ENCODE assay signal across 8 cellular contexts in the genomic region with DNA sequence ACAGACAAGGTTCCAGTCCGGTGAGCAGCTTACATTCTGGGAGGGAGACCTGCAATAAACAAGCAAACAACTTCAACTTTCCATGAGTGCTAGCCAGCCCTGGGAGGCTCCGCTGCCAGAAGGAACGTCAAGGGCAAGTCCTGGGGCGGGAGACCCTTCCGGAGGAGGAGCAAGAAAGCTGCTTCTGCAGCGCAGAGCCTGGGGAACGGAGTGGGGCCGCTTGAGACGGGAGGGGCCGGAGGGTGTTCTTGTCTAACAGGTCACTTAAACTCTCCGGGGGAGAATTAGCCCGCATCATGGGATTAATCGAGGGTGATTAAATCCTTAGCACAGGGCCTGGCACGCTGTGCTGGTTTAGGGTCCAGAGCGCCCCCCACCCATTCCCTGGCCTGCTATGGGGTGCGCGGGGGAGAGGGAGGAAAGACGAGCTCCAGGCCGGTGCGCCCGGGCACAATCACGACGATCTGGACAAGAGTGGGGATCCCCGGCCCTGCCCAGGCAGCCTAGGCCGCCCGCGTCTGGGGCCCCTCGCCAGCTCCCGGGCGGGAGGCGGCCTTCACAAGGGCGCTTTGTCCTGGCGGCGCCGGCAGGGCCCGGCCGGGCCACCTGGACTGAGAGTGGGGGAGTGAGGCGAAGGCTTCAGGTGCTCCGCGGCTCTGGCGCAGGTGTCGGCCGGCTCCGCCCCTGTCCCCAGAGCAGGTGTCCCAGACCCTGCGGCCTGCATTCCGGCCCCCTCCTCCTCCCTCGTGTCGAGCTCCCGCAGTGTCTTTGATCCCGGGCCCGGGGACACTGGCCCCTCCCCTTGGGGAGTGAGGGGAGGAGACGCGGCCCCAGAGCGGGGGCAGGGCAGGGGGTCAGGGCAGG. TPM values are rescaled to one million over a fixed set of nuclear protein-coding genes. Genes with fewer than 3 reads are reported as not detected.
DNase-seq lines count a peak whose midpoint lies in the region; ATAC-seq, FAIRE-seq and TF ChIP-seq lines count a peak whose summit lies in the region.

No MANE protein-coding gene starts in this region.

- peak overlapping the region in 1 of 2 experiments; percentile 89; a peak in 3 of 4 replicates for H3K9ac ChIP-seq in K562 (ENCODE audit: insufficient read depth in 1 of 2, low read depth in 2 of 2, low read length in 2 of 2)

- TF ChIP-seq EP300 in K562 (IDR thresholded peaks at IDR 0.05; ENCODE audit: low read length): no peak

- peak; percentile 42 for ATAC-seq in K562
- peak; percentile 4 for ATAC-seq in lung (ENCODE audit: insufficient read depth, low FRiP score)
- ATAC-seq in GM21737 (IDR thresholded peaks at IDR 0.05; ENCODE audit: unreplicated experiment): no peak
- no peak for ATAC-seq in GM21423 (IDR thresholded peaks at IDR 0.05; ENCODE audit: unreplicated experiment)
- ATAC-seq in GM21390 (IDR thresholded peaks at IDR 0.05; ENCODE audit: unreplicated experiment): no peak
- no peak for ATAC-seq in GM21723 (IDR thresholded peaks at IDR 0.05; ENCODE audit: unreplicated experiment)

- peaks cover 13% of the 10 kb centered on the region for H3K79me2 ChIP-seq in K562 (ENCODE audit: control insufficient read depth, insufficient read depth, low read length)

- H3K9me3 ChIP-seq in K562 (replicated peaks; ENCODE audit: control insufficient read depth, insufficient read depth, low read depth, low read length): no peaks in the 10 kb centered on the region
- H3K9me3 ChIP-seq in lung (ENCODE audit: control insufficient read depth in 2 of 2, insufficient read depth in 1 of 2, low read length in 1 of 2): no peaks in the 10 kb centered on the region

- H3K4me1 ChIP-seq in K562 (replicated peaks in 1 of 2; ENCODE audit: control insufficient read depth in 2 of 2, insufficient read depth in 2 of 2, low read length in 2 of 2): peaks cover 11 to 63% of the 10 kb centered on the region in 2 experiments
- no peaks in the 10 kb centered on the region for H3K4me1 ChIP-seq in lung (ENCODE audit: control insufficient read depth in 2 of 2, insufficient read depth in 2 of 2, low read length in 2 of 2)

- POLR2A ChIA-PET in K562 (lab: Yijun Ruan, JAX): interaction anchor here (1.1 to 1.4 kb wide), 3 partner anchors 9 to 21 kb away, joined by 3 to 5 read pairs (median 4); no protein-coding TSS in a partner anchor

- TF ChIP-seq RAD21 in K562 (CRISPR knock-in tag; conservative IDR thresholded peaks at IDR 0.05 in 1 of 2, IDR thresholded peaks at IDR 0.05 in 1 of 2): no peak

- H3K27ac ChIP-seq in K562 (ENCODE audit: extremely low read depth, low read depth, low read length) (no peak overlapping the region), lung (ENCODE audit: low read depth in 1 of 2, low read length in 1 of 2) (peak overlapping the region in 1 of 2 donors; percentile 85)

- CTCF ChIA-PET in K562 (lab: Yijun Ruan, JAX; ENCODE audit: low intra/inter-chr PET ratio): no interaction called here

- TF ChIP-seq CTCF in K562 (IDR thresholded peaks at IDR 0.05 in 2 of 3, conservative IDR thresholded peaks at IDR 0.05 in 1 of 3; ENCODE audit: insufficient read depth in 2 of 3, low read depth in 1 of 3, low read length in 3 of 3): no peak
- no peak for TF ChIP-seq CTCF in lung (IDR thresholded peaks at IDR 0.05; ENCODE audit: control extremely low read depth, extremely low read depth)

- H3K4me3 ChIP-seq in K562: peak overlapping the region; percentile 52
- no peak overlapping the region for H3K4me3 ChIP-seq in lung

- in situ Hi-C loops in K562 (cut with MboI): no loop called here

- WGBS in K562 (ENCODE audit: insufficient coverage, low coverage, missing lambda C conversion rate): 63% methylated on average over 24 of the region's 54 CpGs
- WGBS in lung, 2 donors: 33 to 41% methylated on average over 43 to 54 of the region's 54 CpGs

- H3K4me2 ChIP-seq in K562 (ENCODE audit: insufficient read depth, low read length): peak overlapping the region; percentile 63; the same call in 1 of the 2 replicates

- DNase-seq in DMS53 treated with DMSO at 0.1 percent for 48 hours (lab: John Stamatoyannopoulos, UW; ENCODE audit: unreplicated experiment) (peak; percentile 86), NCI-H2107 (lab: John Stamatoyannopoulos, UW) (peak; percentile 70), K562 (ENCODE audit: extremely low read depth in 1 of 4, low spot score in 3 of 4) (peak in 1 of 4 experiments; percentile 58), lung (ENCODE audit: low spot score) (peak; percentile 83)

- H3K9me1 ChIP-seq in K562 (ENCODE audit: control insufficient read depth, insufficient read depth, low read length): no peaks in the 10 kb centered on the region

- no peak for TF ChIP-seq POLR2A in K562 (conservative IDR thresholded peaks at IDR 0.05)

- H3K27me3 ChIP-seq in K562 (ENCODE audit: control insufficient read depth in 2 of 2, insufficient read depth in 2 of 2, low read length in 2 of 2): no peaks in the 10 kb centered on the region
- no peaks in the 10 kb centered on the region for H3K27me3 ChIP-seq in lung (ENCODE audit: control insufficient read depth, insufficient read depth)

- peak overlapping the region; percentile 79 for H2AFZ ChIP-seq in K562 (ENCODE audit: low read depth, low read length)

- H4K20me1 ChIP-seq in K562 (replicated peaks; ENCODE audit: control insufficient read depth, insufficient read depth, low read length): no peaks in the 10 kb centered on the region; the same call in 1 of the 2 replicates

- FAIRE-seq in K562 (lab: Jason Lieb, UNC): no peak

- no peaks in the 10 kb centered on the region; the same call in 1 of the 3 replicates for H3K36me3 ChIP-seq in K562 (ENCODE audit: control insufficient read depth, insufficient read depth, low read length)
- no peaks in the 10 kb centered on the region for H3K36me3 ChIP-seq in lung (ENCODE audit: control insufficient read depth in 2 of 2, insufficient read depth in 2 of 2, low read length in 2 of 2)

- no TSS peak for BruUV-seq in K562 (replicated peaks; lab: Mats Ljungman, UMichigan)

- intact Hi-C loops in K562 (cut with micrococcal nuclease): no loop called here

RNA-seq across cellular contexts. Expression of a gene that starts 0.7 kb away (rescaled TPM):
- total RNA-seq in K562 (2011; cell fraction: chromatin; rRNA removed; ENCODE audit: low replicate concordance): 10.2 and 37.1 TPM in 2 replicates
- total RNA-seq in K562 (2011; cell fraction: nucleolus; rRNA removed): 31.2 and 41.2 TPM in 2 replicates
- 24.0 and 27.8 TPM in 2 replicates for total RNA-seq in K562 (2011; cell fraction: nucleoplasm; rRNA removed)
- total RNA-seq in K562 (2014; rRNA removed) (6.6 and 8.7 TPM in 2 replicates), K562 (2014; rRNA removed; fragmentation: Illumina TruSeq; extraction: Trizol) (1.7 and 2.5 TPM in 2 replicates), K562 (2015; rRNA removed; fragmentation: Illumina TruSeq; extraction: Trizol) (2.6 and 2.7 TPM in 2 replicates), K562 (2021) (12.6 and 14.1 TPM in 2 replicates), lung (10 to 100 TPM in 1 of 2 donors, 1 to 10 TPM in 1; 2.4 to 16.3 TPM)
- polyA plus RNA-seq in K562 (2011; rRNA removed) (7.2 and 12.7 TPM in 2 replicates), K562 (2014; fragmentation: Illumina TruSeq; extraction: Trizol) (8.9 and 16.3 TPM in 2 replicates), K562 (2014; fragmentation: Nextera tagmentation; extraction: Ambion mirVana) (under 1 TPM; 0.56 to 0.80 TPM), K562 (2014; rRNA removed) (12.4 and 15.8 TPM in 2 replicates), lung (10 to 100 TPM; 12.8 to 18.4 TPM)
- polyA plus RNA-seq in K562 (2011; cell fraction: cytosol; rRNA removed): 14.0 and 25.6 TPM in 2 replicates
- 41.1 and 66.6 TPM in 2 replicates for polyA plus RNA-seq in K562 (2011; cell fraction: nucleus; rRNA removed)
- polyA plus RNA-seq in K562 (2012): 6.0 and 6.7 TPM in 2 replicates
- polyA minus RNA-seq in K562 (2011; rRNA and poly(A)+ RNA removed): 2.7 and 3.1 TPM in 2 replicates
- 4.4 and 4.6 TPM in 2 replicates for polyA minus RNA-seq in K562 (2011; cell fraction: cytosol; rRNA and poly(A)+ RNA removed)
- polyA minus RNA-seq in K562 (2011; cell fraction: nucleus; rRNA and poly(A)+ RNA removed): 7.1 and 8.6 TPM in 2 replicates

RNA-seq across cellular contexts. Expression of a gene that starts 4.1 kb away (rescaled TPM):
- total RNA-seq in K562 (2011; cell fraction: chromatin; rRNA removed; ENCODE audit: low replicate concordance): 11.5 and 39.4 TPM in 2 replicates
- 47.2 and 58.2 TPM in 2 replicates for total RNA-seq in K562 (2011; cell fraction: nucleolus; rRNA removed)
- total RNA-seq in K562 (2011; cell fraction: nucleoplasm; rRNA removed): 22.8 and 24.3 TPM in 2 replicates
- total RNA-seq in K562 (2014; rRNA removed) (43.9 and 48.4 TPM in 2 replicates), K562 (2014; rRNA removed; fragmentation: Illumina TruSeq; extraction: Trizol) (6.0 and 8.9 TPM in 2 replicates), K562 (2015; rRNA removed; fragmentation: Illumina TruSeq; extraction: Trizol) (16.2 and 22.5 TPM in 2 replicates), K562 (2021) (33.7 and 37.3 TPM in 2 replicates), lung (10 to 100 TPM; 14.2 to 34.8 TPM)
- polyA plus RNA-seq in K562 (2011; rRNA removed) (14.6 and 16.6 TPM in 2 replicates), K562 (2014; fragmentation: Illumina TruSeq; extraction: Trizol) (7.5 and 20.4 TPM in 2 replicates), K562 (2014; fragmentation: Nextera tagmentation; extraction: Ambion mirVana) (1 to 10 TPM; 1.5 to 3.9 TPM), K562 (2014; rRNA removed) (30.8 and 38.3 TPM in 2 replicates), lung (10 to 100 TPM; 36.9 to 38.2 TPM)
- 17.9 and 33.5 TPM in 2 replicates for polyA plus RNA-seq in K562 (2011; cell fraction: cytosol; rRNA removed)
- polyA plus RNA-seq in K562 (2011; cell fraction: nucleus; rRNA removed): 42.7 and 61.1 TPM in 2 replicates
- polyA plus RNA-seq in K562 (2012): 18.8 and 30.4 TPM in 2 replicates
- 7.6 and 8.4 TPM in 2 replicates for polyA minus RNA-seq in K562 (2011; rRNA and poly(A)+ RNA removed)
- polyA minus RNA-seq in K562 (2011; cell fraction: cytosol; rRNA and poly(A)+ RNA removed): 15.4 and 23.8 TPM in 2 replicates
- 24.3 and 25.0 TPM in 2 replicates for polyA minus RNA-seq in K562 (2011; cell fraction: nucleus; rRNA and poly(A)+ RNA removed)

RNA-seq across cellular contexts. Expression of a gene that starts 14.7 kb away (rescaled TPM):
- 1.1 and 7.5 TPM in 2 replicates for total RNA-seq in K562 (2011; cell fraction: chromatin; rRNA removed; ENCODE audit: low replicate concordance)
- 3.9 and 5.7 TPM in 2 replicates for total RNA-seq in K562 (2011; cell fraction: nucleolus; rRNA removed)
- 3.1 and 4.0 TPM in 2 replicates for total RNA-seq in K562 (2011; cell fraction: nucleoplasm; rRNA removed)
- 1.5 TPM in 1 of 2 replicates, not detected in the other for total RNA-seq in K562 (2014; rRNA removed)
- not detected in 2 replicates for total RNA-seq in K562 (2014; rRNA removed; fragmentation: Illumina TruSeq; extraction: Trizol)
- total RNA-seq in K562 (2015; rRNA removed; fragmentation: Illumina TruSeq; extraction: Trizol): 0.83 and 1.1 TPM in 2 replicates
- 0.76 and 1.1 TPM in 2 replicates for total RNA-seq in K562 (2021)
- polyA plus RNA-seq in K562 (2011; rRNA removed): 0.28 TPM in 1 of 2 replicates, not detected in the other
- 0.72 and 0.74 TPM in 2 replicates for polyA plus RNA-seq in K562 (2011; cell fraction: cytosol; rRNA removed)
- 1.00 and 1.8 TPM in 2 replicates for polyA plus RNA-seq in K562 (2011; cell fraction: nucleus; rRNA removed)
- polyA plus RNA-seq in K562 (2012): 0.47 and 0.65 TPM in 2 replicates
- polyA plus RNA-seq in K562 (2014; fragmentation: Illumina TruSeq; extraction: Trizol): 0.25 TPM in 1 of 2 replicates, not detected in the other
- not detected for polyA plus RNA-seq in K562 (2014; fragmentation: Nextera tagmentation; extraction: Ambion mirVana)
- polyA plus RNA-seq in K562 (2014; rRNA removed): not detected in 2 replicates
- polyA minus RNA-seq in K562 (2011; rRNA and poly(A)+ RNA removed): 0.66 TPM in 1 of 2 replicates, not detected in the other
- not detected in 2 replicates for polyA minus RNA-seq in K562 (2011; cell fraction: cytosol; rRNA and poly(A)+ RNA removed)
- 4.4 and 5.3 TPM in 2 replicates for polyA minus RNA-seq in K562 (2011; cell fraction: nucleus; rRNA and poly(A)+ RNA removed)
- under 1 TPM; 0.51 to 0.67 TPM for total RNA-seq in lung
- under 1 TPM; 0.15 to 0.28 TPM for polyA plus RNA-seq in lung

RNA-seq across cellular contexts. Expression of a gene that starts 36.3 kb away (rescaled TPM):
- 1.4 and 6.4 TPM in 2 replicates for total RNA-seq in K562 (2011; cell fraction: chromatin; rRNA removed; ENCODE audit: low replicate concordance)
- 4.3 and 4.5 TPM in 2 replicates for total RNA-seq in K562 (2011; cell fraction: nucleolus; rRNA removed)
- 2.4 and 2.6 TPM in 2 replicates for total RNA-seq in K562 (2011; cell fraction: nucleoplasm; rRNA removed)
- total RNA-seq in K562 (2014; rRNA removed): 5.4 and 8.0 TPM in 2 replicates
- 0.89 and 1.5 TPM in 2 replicates for total RNA-seq in K562 (2014; rRNA removed; fragmentation: Illumina TruSeq; extraction: Trizol)
- total RNA-seq in K562 (2015; rRNA removed; fragmentation: Illumina TruSeq; extraction: Trizol): 2.1 and 2.3 TPM in 2 replicates
- 6.6 and 6.9 TPM in 2 replicates for total RNA-seq in K562 (2021)
- 2.5 and 3.9 TPM in 2 replicates for polyA plus RNA-seq in K562 (2011; rRNA removed)
- polyA plus RNA-seq in K562 (2011; cell fraction: cytosol; rRNA removed): 4.4 and 9.8 TPM in 2 replicates
- 7.2 and 11.0 TPM in 2 replicates for polyA plus RNA-seq in K562 (2011; cell fraction: nucleus; rRNA removed)
- polyA plus RNA-seq in K562 (2012): 3.3 and 3.7 TPM in 2 replicates
- 2.9 and 4.0 TPM in 2 replicates for polyA plus RNA-seq in K562 (2014; fragmentation: Illumina TruSeq; extraction: Trizol)
- under 1 TPM; 0.13 to 0.14 TPM for polyA plus RNA-seq in K562 (2014; fragmentation: Nextera tagmentation; extraction: Ambion mirVana)
- polyA plus RNA-seq in K562 (2014; rRNA removed): 4.3 and 4.9 TPM in 2 replicates
- polyA minus RNA-seq in K562 (2011; rRNA and poly(A)+ RNA removed): 1.6 and 1.7 TPM in 2 replicates
- 4.6 and 9.6 TPM in 2 replicates for polyA minus RNA-seq in K562 (2011; cell fraction: cytosol; rRNA and poly(A)+ RNA removed)
- 1.5 and 1.7 TPM in 2 replicates for polyA minus RNA-seq in K562 (2011; cell fraction: nucleus; rRNA and poly(A)+ RNA removed)
- total RNA-seq in lung: 10 to 100 TPM in 1 of 2 donors, 1 to 10 TPM in 1; 5.1 to 15.4 TPM
- polyA plus RNA-seq in lung: 1 to 10 TPM; 4.7 to 6.3 TPM

Comparison
In these comparisons a context has a peak if more than half of its experiments do, and no peak if none do; other contexts are left out.
1. ATAC-seq: peak in K562 (single experiment) and lung (single experiment); none in GM21737 (single experiment), GM21423 (single experiment), GM21390 (single experiment) and GM21723 (single experiment).